ENCODE assay signal across 14 cellular contexts in genomic region chr14:36934304-36934703, GRCh38.
"Had no signal": no experiment of that assay in that cellular context is flagged by ENCODE, and none has a peak within 500 bp of the region (broad histone marks: within the 10 kb centered on the region; RNA-seq: fewer than 3 reads in every experiment).

No MANE protein-coding gene starts in this region.

- DNase-seq: KBM-7, MG63, NCI-H1092 treated with DMSO at 0.1 percent for 48 hours, NCI-H1436, NCI-H187, NCI-H2029, NCI-H2081 treated with DMSO at 0.1 percent for 48 hours, NCI-H345, NCI-H446 treated with DMSO at 0.1 percent for 48 hours, NCI-H510A treated with DMSO at 0.1 percent for 48 hours, NCI-H774, Right ventricle myocardium superior, RPMI8226, SIG-M5 had no signal
